In the genomic region with DNA sequence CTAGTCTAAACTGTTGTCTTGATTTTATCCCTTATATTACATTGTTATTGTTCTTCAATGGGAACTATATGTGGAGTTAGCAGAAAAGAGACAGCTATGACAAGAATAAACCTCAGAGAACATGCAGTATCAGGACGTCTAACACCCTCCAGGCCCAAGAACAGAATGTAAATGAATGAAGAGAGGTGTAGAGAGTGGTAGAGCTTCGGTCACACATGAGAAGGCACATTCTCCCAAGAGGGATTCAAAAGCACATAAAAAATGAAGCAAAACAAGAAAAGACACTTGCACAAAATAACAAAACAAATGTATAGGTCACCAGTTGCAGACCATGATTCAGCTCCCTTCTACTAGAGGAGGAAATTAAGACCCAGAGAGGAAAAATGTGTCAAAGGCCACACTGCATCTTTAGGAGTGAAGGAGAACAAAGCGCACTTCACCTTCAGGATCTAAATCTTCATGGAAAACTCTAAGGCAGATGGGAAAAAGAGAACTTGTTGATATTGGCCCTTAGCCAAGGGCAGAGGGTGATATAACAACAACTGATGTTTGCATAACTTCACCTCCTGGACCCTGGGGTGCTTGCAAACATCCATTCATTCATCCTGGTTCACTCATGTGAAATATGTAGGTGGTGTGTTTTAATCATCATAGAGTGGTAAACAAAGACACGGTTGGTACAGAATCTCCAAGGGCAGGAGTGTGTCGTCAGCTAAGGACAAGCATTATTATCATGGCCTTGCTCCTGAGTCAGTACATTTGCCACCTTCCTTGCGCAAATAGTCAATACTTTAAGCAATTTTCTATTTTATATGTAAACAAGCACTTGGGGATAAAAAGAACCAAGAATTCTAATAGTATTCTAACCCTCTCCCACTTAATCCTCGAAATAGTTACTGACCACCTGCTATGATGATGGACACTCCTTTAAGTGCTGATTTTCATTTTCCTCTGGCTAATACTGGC, we compare ENCODE assay signal across 8 cellular contexts. TPM values are rescaled to one million over a fixed set of nuclear protein-coding genes. Genes with fewer than 3 reads are reported as not detected.
A peak's percentile ranks its signal among the peaks of the same experiment; 100 is the strongest.
DNase-seq lines count a peak whose midpoint lies in the region; ATAC-seq and TF ChIP-seq lines count a peak whose summit lies in the region.

No MANE protein-coding gene starts in this region.

- peak; percentile 12 for DNase-seq in A172 (ENCODE audit: low spot score)
- DNase-seq in HuH-7.5 (ENCODE audit: low spot score): peak; percentile 59
- DNase-seq in smooth muscle cell of the brain vasculature (ENCODE audit: low read depth, low spot score): peak; percentile 62
- no peak for DNase-seq in Ammon's horn (ENCODE audit: low spot score)
- no peak for DNase-seq in thyroid gland
- DNase-seq in KBM-7: no peak

- TF ChIP-seq POLR2A in thyroid gland (IDR thresholded peaks at IDR 0.05): no peak

- peaks cover 6% of the 10 kb centered on the region for H3K4me1 Mint-ChIP-seq in activated T-helper 17 cell treated with anti-CD3 and anti-CD28 coated beads, Interleukin-2, amount 50 U/mL, for 72 hours

- H3K27ac ChIP-seq in thyroid gland: no peak overlapping the region

- H3K4me1 ChIP-seq in thyroid gland: peaks cover 0 to 8% of the 10 kb centered on the region in 2 donors

- H3K36me3 Mint-ChIP-seq in activated T-helper 17 cell treated with anti-CD3 and anti-CD28 coated beads, Interleukin-2, amount 50 U/mL, for 72 hours (ENCODE audit: low read depth): no peaks in the 10 kb centered on the region

- no peaks in the 10 kb centered on the region for H3K9me3 Mint-ChIP-seq in activated T-helper 17 cell treated with anti-CD3 and anti-CD28 coated beads, Interleukin-2, amount 50 U/mL, for 72 hours

- H3K27ac Mint-ChIP-seq in activated T-helper 17 cell treated with anti-CD3 and anti-CD28 coated beads, Interleukin-2, amount 50 U/mL, for 72 hours: no peak overlapping the region

- H3K27me3 Mint-ChIP-seq in activated T-helper 17 cell treated with anti-CD3 and anti-CD28 coated beads, Interleukin-2, amount 50 U/mL, for 72 hours: no peaks in the 10 kb centered on the region

- H3K4me3 ChIP-seq in thyroid gland (replicated peaks in 1 of 3): no peak overlapping the region

- peak overlapping the region; percentile 55 for H3K4me3 Mint-ChIP-seq in activated T-helper 17 cell treated with anti-CD3 and anti-CD28 coated beads, Interleukin-2, amount 50 U/mL, for 72 hours

- intact Hi-C loops in thyroid gland (cut with DNase I): no loop called here

- 71% methylated on average over 7 of the region's 7 CpGs for WGBS in thyroid gland, 2 donors

- no peaks in the 10 kb centered on the region for H3K27me3 ChIP-seq in thyroid gland

- H3K9me3 ChIP-seq in thyroid gland: no peaks in the 10 kb centered on the region

- H3K36me3 ChIP-seq in thyroid gland: no peaks in the 10 kb centered on the region

- in situ Hi-C loops in KBM-7 (cut with MboI; ENCODE audit: low pct_unique_long_range_greater_than_20kb, low sequenced_read_pairs): no loop called here

- TF ChIP-seq CTCF in thyroid gland (IDR thresholded peaks at IDR 0.05): no peak

- peak; percentile 38 for ATAC-seq in GM21360 (IDR thresholded peaks at IDR 0.05; ENCODE audit: unreplicated experiment)
- no peak for ATAC-seq in activated T-helper 17 cell treated with anti-CD3 and anti-CD28 coated beads, Interleukin-2, amount 50 U/mL, for 72 hours (replicated peaks)

RNA-seq across cellular contexts. Expression of a gene that starts 8.8 kb away (rescaled TPM):
- 8.4 and 11.5 TPM in 2 replicates for total RNA-seq in A172 (2014; rRNA removed; shearing (Covaris generic))
- total RNA-seq in activated T-helper 17 cell treated with anti-CD3 and anti-CD28 coated beads, Interleukin-2, amount 50 U/mL, for 72 hours: 1 to 10 TPM in 1 of 2 donors, under 1 TPM in 1; 0.61 to 1.6 TPM
- 1 to 10 TPM; 1.6 to 2.6 (median 2.0) TPM for total RNA-seq in thyroid gland

Comparison
In these comparisons a context has a peak if more than half of its experiments do, and no peak if none do; other contexts are left out.
1. DNase-seq: peak in A172 (single experiment), HuH-7.5 (single experiment) and smooth muscle cell of the brain vasculature (single experiment); none in Ammon's horn (single experiment), thyroid gland (0 of 2) and KBM-7 (single experiment).